In the genomic region with DNA sequence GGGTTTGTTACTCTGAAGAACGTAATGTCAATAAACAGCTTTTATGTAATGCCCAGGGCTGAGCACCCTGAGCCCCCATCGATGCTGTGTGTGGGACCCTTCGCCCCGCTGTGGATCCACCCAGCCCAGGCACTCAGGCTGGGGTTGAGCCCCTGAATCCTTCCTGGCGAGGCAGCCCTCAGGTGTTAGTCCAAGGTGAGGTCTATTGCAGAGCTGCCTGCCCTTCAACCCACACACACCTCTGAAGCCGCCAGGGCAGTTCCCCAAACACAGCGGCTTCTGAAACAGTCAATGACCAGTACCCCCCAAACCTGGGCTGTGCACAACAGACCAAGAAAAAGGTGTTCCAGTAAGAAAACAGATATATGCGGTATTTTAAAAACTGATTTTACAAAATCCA, we compare ENCODE assay signal across 2 cellular contexts.
TF ChIP-seq lines count a peak whose summit lies in the region.

No MANE protein-coding gene starts in this region.

TF ChIP-seq in A549, 52 proteins besides CTCF, POLR2A, EP300 and RAD21:
- TF ChIP-seq SMC3 (IDR thresholded peaks at IDR 0.05) (no peak), MAFK (IDR thresholded peaks at IDR 0.05; ENCODE audit: partially characterized antibody) (no peak), SREBF2 (IDR thresholded peaks at IDR 0.05) (no peak), CHD2 (IDR thresholded peaks at IDR 0.05; ENCODE audit: low read length, partially characterized antibody) (no peak), CEBPB (IDR thresholded peaks at IDR 0.05) (no peak), PHF8 (IDR thresholded peaks at IDR 0.05; ENCODE audit: borderline replicate concordance, low read depth) (no peak), BHLHE40 (IDR thresholded peaks at IDR 0.05; ENCODE audit: low read depth, low read length) (no peak), POLR2AphosphoS2 (conservative IDR thresholded peaks at IDR 0.05; ENCODE audit: low read length) (no peak), ZSCAN20 (CRISPR knock-in tag; IDR thresholded peaks at IDR 0.05) (no peak)

TF ChIP-seq in HEK293T, 16 proteins besides CTCF, POLR2A, EP300 and RAD21:
- TF ChIP-seq CTBP1 (IDR thresholded peaks at IDR 0.05; ENCODE audit: borderline replicate concordance) (no peak), TARDBP (IDR thresholded peaks at IDR 0.05) (no peak), SP1 (IDR thresholded peaks at IDR 0.05) (no peak), PKNOX1 (IDR thresholded peaks at IDR 0.05) (no peak), ZNF384 (IDR thresholded peaks at IDR 0.05) (no peak), ARNT (IDR thresholded peaks at IDR 0.05) (no peak), L3MBTL2 (conservative IDR thresholded peaks at IDR 0.05) (no peak), SUZ12 (IDR thresholded peaks at IDR 0.05) (no peak), NFRKB (IDR thresholded peaks at IDR 0.05) (no peak), HDGF (IDR thresholded peaks at IDR 0.05; ENCODE audit: borderline replicate concordance) (no peak)
